Comparison of ENCODE assay signal across 9 cellular contexts in genomic region chr21:44184862-44185261, GRCh38. TPM values are rescaled to one million over a fixed set of nuclear protein-coding genes. Genes with fewer than 3 reads are reported as not detected.
DNase-seq lines count a peak whose midpoint lies in the region; ATAC-seq, FAIRE-seq and TF ChIP-seq lines count a peak whose summit lies in the region.
"Not testable (repeated sequence)": the region's sequence is repeated elsewhere in the genome, so short reads cannot be mapped to it uniquely, and the experiment has no call there.
"Had no signal": no experiment of that assay in that cellular context is flagged by ENCODE, and none has a peak within 500 bp of the region (broad histone marks: within the 10 kb centered on the region; RNA-seq: fewer than 3 reads in every experiment).

No MANE protein-coding gene starts in this region.

- not testable (repeated sequence) for FAIRE-seq in GM12878 (lab: Jason Lieb, UNC)

- CTCF ChIA-PET in PC-3 (lab: Charles Lee); GM12878 (lab: Yijun Ruan, JAX): not testable (repeated sequence)

- WGBS in GM12878 (ENCODE audit: insufficient coverage, insufficient replicate concordance, low lambda C conversion rate, missing lambda C conversion rate) = no CpG with 5 or more reads among the region's 7 CpGs
- no CpG with 5 or more reads among the region's 7 CpGs for WGBS in heart right ventricle, 2 donors

- not testable (repeated sequence) for H3K36me3 ChIP-seq in PC-3 (ENCODE audit: low read depth, low read length); GM12878 (ENCODE audit: control insufficient read depth in 2 of 2, insufficient read depth in 2 of 2, low read length in 1 of 2); heart right ventricle

- H3K27me3 ChIP-seq in PC-3 (ENCODE audit: low read length); GM12878 (replicated peaks in 1 of 2; ENCODE audit: control insufficient read depth in 2 of 2, insufficient read depth in 2 of 2, low read length in 1 of 2); foreskin keratinocyte; heart right ventricle: not testable (repeated sequence)

- not testable (repeated sequence) for DNase-seq in PC-3; GM12878 (ENCODE audit: low read depth, low spot score); foreskin keratinocyte; heart right ventricle; left colon; naive B cell; stimulated activated naive B cell treated with anti-CD40 and anti-IgM and Interleukin-4, amounts not matched to agents 10 μg/mL and 1 μg/mL and 100 μg/mL, for 72 hours

- not testable (repeated sequence) for H3K27ac ChIP-seq in PC-3 (ENCODE audit: low read length); GM12878 (ENCODE audit: control insufficient read depth, insufficient read depth); foreskin keratinocyte; heart right ventricle

- not testable (repeated sequence) for H3K79me2 ChIP-seq in PC-3 (ENCODE audit: low read length); GM12878 (ENCODE audit: control insufficient read depth, insufficient read depth, low read length)

- not testable (repeated sequence) for H4K20me1 ChIP-seq in PC-3 (ENCODE audit: low read length); GM12878 (ENCODE audit: control insufficient read depth, insufficient read depth)

- not testable (repeated sequence) for H2AFZ ChIP-seq in PC-3 (ENCODE audit: low read length); GM12878 (ENCODE audit: control insufficient read depth, low read depth, low read length)

- RAD21 ChIA-PET in GM12878 (lab: Charles Lee; ENCODE audit: unreplicated experiment) = not testable (repeated sequence)

- not testable (repeated sequence) for TF ChIP-seq CTCF in PC-3 (conservative IDR thresholded peaks at IDR 0.05; ENCODE audit: low read depth, low read length); GM12878 (IDR thresholded peaks at IDR 0.05 in 2 of 3, conservative IDR thresholded peaks at IDR 0.05 in 1 of 3; ENCODE audit: control insufficient read depth in 2 of 3, extremely low read depth in 1 of 3, insufficient read depth in 1 of 3, low read depth in 3 of 3, low read length in 3 of 3); foreskin keratinocyte (conservative IDR thresholded peaks at IDR 0.05); heart right ventricle (IDR thresholded peaks at IDR 0.05)

- POLR2A ChIA-PET in PC-3 (lab: Charles Lee; ENCODE audit: unreplicated experiment); GM12878 (lab: Charles Lee): not testable (repeated sequence)

- TF ChIP-seq EP300 in GM12878 (IDR thresholded peaks at IDR 0.05; ENCODE audit: borderline replicate concordance in 1 of 2, control insufficient read depth in 1 of 2, low read depth in 2 of 2, low read length in 2 of 2) = not testable (repeated sequence)

- in situ Hi-C loops in GM12878 (cut with MboI) = not testable (repeated sequence)

- not testable (repeated sequence) for H3F3A ChIP-seq in PC-3 (ENCODE audit: low read length, unreplicated experiment)

- not testable (repeated sequence) for H3K4me1 ChIP-seq in PC-3 (ENCODE audit: insufficient read depth, low read length); GM12878 (ENCODE audit: control insufficient read depth, insufficient read depth, low read length); foreskin keratinocyte; heart right ventricle

- not testable (repeated sequence) for H3K9me3 ChIP-seq in PC-3 (ENCODE audit: low read length); GM12878 (replicated peaks; ENCODE audit: control insufficient read depth, insufficient read depth, low read length); heart right ventricle

- H3K36me3 Mint-ChIP-seq in naive B cell; stimulated activated naive B cell treated with anti-CD40 and anti-IgM and Interleukin-4, amounts not matched to agents 10 μg/mL and 1 μg/mL and 100 μg/mL, for 72 hours: not testable (repeated sequence)

- H3K4me3 ChIP-seq in PC-3 (ENCODE audit: low read length); GM12878; heart right ventricle: not testable (repeated sequence)

- not testable (repeated sequence) for H3K9me3 Mint-ChIP-seq in naive B cell; stimulated activated naive B cell treated with anti-CD40 and anti-IgM and Interleukin-4, amounts not matched to agents 10 μg/mL and 1 μg/mL and 100 μg/mL, for 72 hours

- H3K9me2 ChIP-seq in PC-3 (replicated peaks; ENCODE audit: low read length) = not testable (repeated sequence)

- intact Hi-C loops in PC-3 (cut with micrococcal nuclease); GM12878 (cut with micrococcal nuclease; ENCODE audit: unreplicated experiment); heart right ventricle (cut with DNase I); left colon (cut with DNase I, micrococcal nuclease): not testable (repeated sequence)

- ATAC-seq in PC-3 (peak; percentile 76), SK-N-SH treated with all-trans-retinoic acid at 6 μM for 48 hours (peak; percentile 49; the same call in 2 of the 3 replicates), GM12878 (peak; percentile 81), foreskin keratinocyte (peak; percentile 77), heart right ventricle (peak in 6 of 8 donors; percentile 31 to 66 (median 52)), left colon (peak; percentile 72), naive B cell (ENCODE audit: low read depth in 2 of 2) (peak; percentile 63 to 68)
- ATAC-seq in stimulated activated naive B cell treated with anti-CD40 and anti-IgM and Interleukin-4, amounts not matched to agents 10 μg/mL and 1 μg/mL and 100 μg/mL, for 72 hours (replicated peaks) = peak; percentile 33 to 67

- not testable (repeated sequence) for H3K4me1 Mint-ChIP-seq in naive B cell; stimulated activated naive B cell treated with anti-CD40 and anti-IgM and Interleukin-4, amounts not matched to agents 10 μg/mL and 1 μg/mL and 100 μg/mL, for 72 hours

- not testable (repeated sequence) for H3K27me3 Mint-ChIP-seq in naive B cell; stimulated activated naive B cell treated with anti-CD40 and anti-IgM and Interleukin-4, amounts not matched to agents 10 μg/mL and 1 μg/mL and 100 μg/mL, for 72 hours

- not testable (repeated sequence) for TF ChIP-seq RAD21 in GM12878 (IDR thresholded peaks at IDR 0.05; ENCODE audit: insufficient read depth, low read depth, low read length)

- H3K9ac ChIP-seq in PC-3 (ENCODE audit: low read length); GM12878 (ENCODE audit: control insufficient read depth, insufficient read depth, low read length): not testable (repeated sequence)

- TF ChIP-seq POLR2A in GM12878 (IDR thresholded peaks at IDR 0.05; ENCODE audit: low read depth, low read length) = not testable (repeated sequence)

- BruUV-seq in PC-3 (replicated peaks; lab: Mats Ljungman, UMichigan); GM12878 (replicated peaks; lab: Mats Ljungman, UMichigan): not testable (repeated sequence)

- not testable (repeated sequence) for H3K4me3 Mint-ChIP-seq in naive B cell; stimulated activated naive B cell treated with anti-CD40 and anti-IgM and Interleukin-4, amounts not matched to agents 10 μg/mL and 1 μg/mL and 100 μg/mL, for 72 hours

- SMC1A ChIA-PET in GM12878 (lab: Charles Lee; ENCODE audit: uncharacterized antibody, unreplicated experiment) = not testable (repeated sequence)

- H3K27ac Mint-ChIP-seq in naive B cell; stimulated activated naive B cell treated with anti-CD40 and anti-IgM and Interleukin-4, amounts not matched to agents 10 μg/mL and 1 μg/mL and 100 μg/mL, for 72 hours: not testable (repeated sequence)

- not testable (repeated sequence) for H3K4me2 ChIP-seq in PC-3 (ENCODE audit: low read length); GM12878 (ENCODE audit: control insufficient read depth, insufficient read depth)

RNA-seq across cellular contexts. Expression of gene GATD3, which starts 51.4 kb away (rescaled TPM):
- total RNA-seq in PC-3 (2014; rRNA removed) (14.4 and 33.9 TPM in 2 replicates), GM12878 (2014; rRNA removed) (9.0 and 12.2 TPM in 2 replicates), GM12878 (2014; rRNA removed; fragmentation: Illumina TruSeq; extraction: Trizol) (6.0 and 8.4 TPM in 2 replicates), GM12878 (2021) (13.5 and 20.7 TPM in 2 replicates), foreskin keratinocyte (4.7 and 23.2 TPM in 2 replicates), heart right ventricle (100 to 1,000 TPM in 4 of 10 donors, 10 to 100 TPM in 5, 1 to 10 TPM in 1; 8.2 to 310 (median 20.2) TPM), left colon (10 to 100 TPM; 13.1 to 17.5 TPM)
- 64.9 and 65.2 TPM in 2 replicates for total RNA-seq in GM12878 (2013; cell fraction: nucleolus; rRNA removed)
- polyA plus RNA-seq in GM12878 (2011; ENCODE audit: low read depth) = 9.3 TPM
- polyA plus RNA-seq in GM12878 (2011; rRNA removed) (9.7 and 19.4 TPM in 2 replicates), GM12878 (2014; fragmentation: Illumina TruSeq; extraction: Trizol) (4.8 and 10.0 TPM in 2 replicates), GM12878 (2014; fragmentation: Nextera tagmentation; extraction: Ambion mirVana) (1 to 10 TPM; 1.5 to 2.1 TPM), GM12878 (2014; rRNA removed) (15.2 and 15.3 TPM in 2 replicates), GM12878 (2016; fragmentation: Nextera tagmentation; extraction: Ambion mirVana) (10 to 100 TPM; 12.9 to 16.7 TPM), foreskin keratinocyte (5.0 and 28.8 TPM in 2 replicates), heart right ventricle (100 to 1,000 TPM in 1 of 2 donors, 10 to 100 TPM in 1; 15.9 to 116 TPM), naive B cell (ENCODE audit: low read depth in 6 of 6) (10 to 100 TPM; 11.0 to 64.2 (median 33.9) TPM)
- polyA plus RNA-seq in GM12878 (2011; cell fraction: cytosol; rRNA removed) = 26.0 and 27.9 TPM in 2 replicates
- polyA plus RNA-seq in GM12878 (2011; cell fraction: nucleus; rRNA removed) = 75.7 TPM in 2 replicates
- 14.9 and 17.7 TPM in 2 replicates for polyA plus RNA-seq in GM12878 (2012)
- 25.5 and 25.6 TPM in 2 replicates for polyA minus RNA-seq in GM12878 (2011; rRNA and poly(A)+ RNA removed)
- 6.0 TPM in 2 replicates for polyA minus RNA-seq in GM12878 (2011; cell fraction: cytosol; rRNA and poly(A)+ RNA removed)
- 15.0 and 28.5 TPM in 2 replicates for polyA minus RNA-seq in GM12878 (2011; cell fraction: nucleus; rRNA and poly(A)+ RNA removed)

RNA-seq across cellular contexts. Expression of gene ICOSLG, which starts 55.9 kb away (rescaled TPM):
- total RNA-seq in PC-3 (2014; rRNA removed) = 11.6 and 14.8 TPM in 2 replicates
- 61.3 and 69.5 TPM in 2 replicates for total RNA-seq in GM12878 (2013; cell fraction: nucleolus; rRNA removed)
- total RNA-seq in GM12878 (2014; rRNA removed) = 5.6 and 6.3 TPM in 2 replicates
- 3.5 and 3.8 TPM in 2 replicates for total RNA-seq in GM12878 (2014; rRNA removed; fragmentation: Illumina TruSeq; extraction: Trizol)
- 15.1 and 16.4 TPM in 2 replicates for total RNA-seq in GM12878 (2021)
- 8.4 TPM for polyA plus RNA-seq in GM12878 (2011; ENCODE audit: low read depth)
- 6.6 and 16.3 TPM in 2 replicates for polyA plus RNA-seq in GM12878 (2011; rRNA removed)
- polyA plus RNA-seq in GM12878 (2011; cell fraction: cytosol; rRNA removed) = 11.5 and 12.4 TPM in 2 replicates
- 38.7 and 45.9 TPM in 2 replicates for polyA plus RNA-seq in GM12878 (2011; cell fraction: nucleus; rRNA removed)
- 14.8 and 16.7 TPM in 2 replicates for polyA plus RNA-seq in GM12878 (2012)
- 5.1 and 13.9 TPM in 2 replicates for polyA plus RNA-seq in GM12878 (2014; fragmentation: Illumina TruSeq; extraction: Trizol)
- polyA plus RNA-seq in GM12878 (2014; fragmentation: Nextera tagmentation; extraction: Ambion mirVana) = 1 to 10 TPM in 1 of 2 experiments, under 1 TPM in 1; 0.84 to 1.5 TPM
- 11.5 and 11.7 TPM in 2 replicates for polyA plus RNA-seq in GM12878 (2014; rRNA removed)
- polyA plus RNA-seq in GM12878 (2016; fragmentation: Nextera tagmentation; extraction: Ambion mirVana) = 1 to 10 TPM; 5.3 to 6.2 TPM
- polyA minus RNA-seq in GM12878 (2011; rRNA and poly(A)+ RNA removed) = 10.8 and 11.6 TPM in 2 replicates
- polyA minus RNA-seq in GM12878 (2011; cell fraction: cytosol; rRNA and poly(A)+ RNA removed) = 4.9 and 9.8 TPM in 2 replicates
- polyA minus RNA-seq in GM12878 (2011; cell fraction: nucleus; rRNA and poly(A)+ RNA removed) = 7.0 and 12.5 TPM in 2 replicates
- total RNA-seq in foreskin keratinocyte = 1.3 and 2.0 TPM in 2 replicates
- 1.2 and 2.4 TPM in 2 replicates for polyA plus RNA-seq in foreskin keratinocyte
- total RNA-seq in heart right ventricle = 1 to 10 TPM in 9 of 10 donors, under 1 TPM in 1; 0.90 to 6.2 (median 1.6) TPM
- polyA plus RNA-seq in heart right ventricle = 1 to 10 TPM; 1.3 to 2.7 TPM
- 1 to 10 TPM; 3.2 to 5.0 TPM for total RNA-seq in left colon
- polyA plus RNA-seq in naive B cell (ENCODE audit: low read depth in 6 of 6) = 10 to 100 TPM in 4 of 6 donors, 1 to 10 TPM in 2; 5.1 to 33.1 (median 13.9) TPM
- polyA plus RNA-seq: GM23248 had no signal
